ENCODE assay signal across 14 cellular contexts in the genomic region with DNA sequence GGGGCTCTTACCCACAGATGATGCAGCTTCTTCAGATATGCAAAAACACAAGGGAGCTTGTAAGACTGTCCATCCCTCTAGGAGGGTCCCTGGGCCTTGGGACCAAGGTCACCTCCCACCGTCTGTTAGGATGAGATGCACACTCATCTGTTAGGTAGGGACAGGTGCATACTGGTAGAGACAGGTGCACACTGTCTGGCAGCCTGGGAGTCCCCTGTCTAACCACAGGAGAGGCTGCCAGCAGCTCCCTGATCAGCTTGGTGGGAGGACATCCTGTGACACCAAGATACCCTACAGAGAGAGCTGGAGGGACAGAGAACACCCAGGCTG. TPM values are rescaled to one million over a fixed set of nuclear protein-coding genes. Genes with fewer than 3 reads are reported as not detected.
DNase-seq lines count a peak whose midpoint lies in the region; ATAC-seq and TF ChIP-seq lines count a peak whose summit lies in the region.
"Had no signal": no experiment of that assay in that cellular context is flagged by ENCODE, and none has a peak within 500 bp of the region (broad histone marks: within the 10 kb centered on the region; RNA-seq: fewer than 3 reads in every experiment).

No MANE protein-coding gene starts in this region.

- no peaks in the 10 kb centered on the region for H3K27me3 ChIP-seq in Caco-2 (replicated peaks; ENCODE audit: control insufficient read depth, insufficient read depth, low read length)
- H3K27me3 ChIP-seq: right atrium auricular region had no signal

- peak overlapping the region in 5 of 10 donors; percentile 11 to 47 (median 18) for H3K4me3 Mint-ChIP-seq in naive thymus-derived CD8-positive, alpha-beta T cell
- H3K4me3 Mint-ChIP-seq in Caco-2 (ENCODE audit: unreplicated experiment): no peak overlapping the region

- POLR2A ChIA-PET in naive thymus-derived CD8-positive, alpha-beta T cell (lab: Charles Lee): interaction anchor here (0.6 to 2.6 kb wide), 4 partner anchors 13 to 245 kb away, joined by 3 to 23 read pairs (median 4); partner anchors contain the start of genes CLTB, EIF4E1B, SNCB and TSPAN17
- POLR2A ChIA-PET in Caco-2 (lab: Charles Lee): interaction anchor here (0.6 kb wide), 1 partner anchor 346 kb away, joined by 4 read pairs; no protein-coding TSS in a partner anchor

- CTCF ChIA-PET in Caco-2 (lab: Charles Lee): interaction anchor here (0.6 to 2.3 kb wide), 68 partner anchors 9 to 932 kb away, joined by 3 to 34 read pairs (median 5); partner anchors contain the start of genes EIF4E1B, RNF44, SNCB and TSPAN17

- H3K9me3 ChIP-seq in Caco-2: no peaks in the 10 kb centered on the region
- H3K9me3 ChIP-seq: lower lobe of right lung, right atrium auricular region had no signal

- ATAC-seq in GM21576 (IDR thresholded peaks at IDR 0.05; ENCODE audit: unreplicated experiment) (peak; percentile 28), HG03565 (IDR thresholded peaks at IDR 0.05; ENCODE audit: unreplicated experiment) (peak; percentile 20)
- ATAC-seq in naive thymus-derived CD8-positive, alpha-beta T cell: peak; percentile 50 to 70

- DNase-seq in NCI-H146 (lab: John Stamatoyannopoulos, UW) (peak; percentile 54), NCI-H146 treated with DMSO at 0.1 percent for 48 hours (lab: John Stamatoyannopoulos, UW; ENCODE audit: unreplicated experiment) (no peak), substantia nigra (lab: John Stamatoyannopoulos, UW) (no peak), Caco-2 (no peak), cortex of kidney (lab: John Stamatoyannopoulos, UW) (no peak)
- DNase-seq in naive thymus-derived CD8-positive, alpha-beta T cell: peak in 1 of 10 donors; percentile 20
- DNase-seq: NCI-H510A had no signal

- H3K4me1 Mint-ChIP-seq in naive thymus-derived CD8-positive, alpha-beta T cell: peaks cover 22 to 35% (median 29%) of the 10 kb centered on the region in 4 donors
- no peaks in the 10 kb centered on the region for H3K4me1 Mint-ChIP-seq in Caco-2 (ENCODE audit: low read depth, unreplicated experiment)

- H3K4me3 ChIP-seq in Caco-2 (ENCODE audit: low read depth, low read length): no peak overlapping the region
- H3K4me3 ChIP-seq: GM23248, lower lobe of right lung, right atrium auricular region had no signal

- peaks cover 6 to 26% (median 13%) of the 10 kb centered on the region in 5 donors for H3K27me3 Mint-ChIP-seq in naive thymus-derived CD8-positive, alpha-beta T cell
- peaks cover 5% of the 10 kb centered on the region for H3K27me3 Mint-ChIP-seq in Caco-2 (ENCODE audit: insufficient read depth, unreplicated experiment)

- TF ChIP-seq CTCF in Caco-2 (IDR thresholded peaks at IDR 0.05; ENCODE audit: insufficient read depth in 1 of 2, low read depth in 1 of 2, low read length in 1 of 2, severe bottlenecking in 1 of 2, unreplicated experiment in 1 of 2): no peak

- H3K36me3 ChIP-seq in Caco-2 (ENCODE audit: control insufficient read depth, insufficient read depth, low read length): no peaks in the 10 kb centered on the region

- peak overlapping the region in 6 of 10 donors; percentile 1 to 87 (median 58) for H3K27ac Mint-ChIP-seq in naive thymus-derived CD8-positive, alpha-beta T cell
- H3K27ac Mint-ChIP-seq in Caco-2 (ENCODE audit: unreplicated experiment): no peak overlapping the region
- H3K27ac Mint-ChIP-seq: activated T-helper 2 cell treated with anti-CD3 and anti-CD28 coated beads, Interferon-gamma antibody, Interleukin-2, Interleukin-4, amounts not matched to agents 10 μg/mL and 5 μg/mL and 100 μg/mL, durations not matched to agents 14 hours and 24 hours and 36 hours had no signal

- H3K4me1 ChIP-seq in Caco-2: no peaks in the 10 kb centered on the region

- H3K9me3 Mint-ChIP-seq in naive thymus-derived CD8-positive, alpha-beta T cell: no peaks in the 10 kb centered on the region
- no peaks in the 10 kb centered on the region for H3K9me3 Mint-ChIP-seq in Caco-2 (ENCODE audit: unreplicated experiment)
- H3K9me3 Mint-ChIP-seq: activated T-helper 2 cell treated with anti-CD3 and anti-CD28 coated beads, Interferon-gamma antibody, Interleukin-2, Interleukin-4, amounts not matched to agents 10 μg/mL and 5 μg/mL and 100 μg/mL, durations not matched to agents 14 hours and 24 hours and 36 hours had no signal

- intact Hi-C loops in Caco-2 (cut with micrococcal nuclease; ENCODE audit: unreplicated experiment): loop anchor here (2.0 to 5.0 kb wide), 3 partner anchors 152 to 452 kb away; partner anchors contain the start of gene UNC5A

- BruUV-seq in Caco-2 (replicated peaks; lab: Mats Ljungman, UMichigan): no TSS peak

- peaks cover 0 to 3% (median 2%) of the 10 kb centered on the region in 3 donors for H3K36me3 Mint-ChIP-seq in naive thymus-derived CD8-positive, alpha-beta T cell
- H3K36me3 Mint-ChIP-seq in Caco-2 (ENCODE audit: insufficient read depth, unreplicated experiment): no peaks in the 10 kb centered on the region

- no peak overlapping the region for H3K27ac ChIP-seq in substantia nigra (ENCODE audit: low read depth, low read length, poor library complexity, severe bottlenecking)
- H3K27ac ChIP-seq: 22Rv1, GM23248, lower lobe of right lung, right atrium auricular region had no signal

RNA-seq across cellular contexts. Expression of gene TSPAN17, which starts 13.2 kb away (rescaled TPM):
- total RNA-seq in naive thymus-derived CD8-positive, alpha-beta T cell: 10 to 100 TPM; 19.4 to 21.4 TPM
- 10 to 100 TPM; 13.5 to 26.0 (median 18.4) TPM for polyA plus RNA-seq in naive thymus-derived CD8-positive, alpha-beta T cell
- total RNA-seq in Caco-2 (2022): 19.6 and 20.5 TPM in 2 replicates

RNA-seq across cellular contexts. Expression of gene EIF4E1B, which starts 30.0 kb away (rescaled TPM):
- not detected for total RNA-seq in naive thymus-derived CD8-positive, alpha-beta T cell
- not detected for polyA plus RNA-seq in naive thymus-derived CD8-positive, alpha-beta T cell
- not detected in 2 replicates for total RNA-seq in Caco-2 (2022)
- total RNA-seq: activated T-helper 2 cell treated with anti-CD3 and anti-CD28 coated beads, Interferon-gamma antibody, Interleukin-2, Interleukin-4, amounts not matched to agents 10 μg/mL and 5 μg/mL and 100 μg/mL, durations not matched to agents 14 hours and 24 hours and 36 hours; GM23248; lower lobe of right lung; right atrium auricular region had no signal
- polyA plus RNA-seq: GM23248 had no signal

RNA-seq across cellular contexts. Expression of gene SNCB, which starts 30.2 kb away (rescaled TPM):
- total RNA-seq in naive thymus-derived CD8-positive, alpha-beta T cell: not detected
- polyA plus RNA-seq in naive thymus-derived CD8-positive, alpha-beta T cell: not detected
- total RNA-seq in Caco-2 (2022): not detected in 2 replicates
- total RNA-seq: activated T-helper 2 cell treated with anti-CD3 and anti-CD28 coated beads, Interferon-gamma antibody, Interleukin-2, Interleukin-4, amounts not matched to agents 10 μg/mL and 5 μg/mL and 100 μg/mL, durations not matched to agents 14 hours and 24 hours and 36 hours; GM23248; lower lobe of right lung had no signal
- polyA plus RNA-seq: GM23248 had no signal

RNA-seq across cellular contexts. Expression of gene GPRIN1, which starts 50.5 kb away (rescaled TPM):
- total RNA-seq in naive thymus-derived CD8-positive, alpha-beta T cell: under 1 TPM in 1 of 2 experiments, not detected in 1; 0.11 TPM
- under 1 TPM in 2 of 3 donors, not detected in 1; 0.06 to 0.27 TPM for polyA plus RNA-seq in naive thymus-derived CD8-positive, alpha-beta T cell
- 3.9 and 5.2 TPM in 2 replicates for total RNA-seq in Caco-2 (2022)
